ENCODE assay signal across 17 cellular contexts in genomic region chr3:180678231-180678630, GRCh38. TPM values are rescaled to one million over a fixed set of nuclear protein-coding genes. Genes with fewer than 3 reads are reported as not detected.
DNase-seq lines count a peak whose midpoint lies in the region; ATAC-seq and TF ChIP-seq lines count a peak whose summit lies in the region.
"Had no signal": no experiment of that assay in that cellular context is flagged by ENCODE, and none has a peak within 500 bp of the region (broad histone marks: within the 10 kb centered on the region; RNA-seq: fewer than 3 reads in every experiment).

No MANE protein-coding gene starts in this region.

- POLR2A ChIA-PET in naive thymus-derived CD4-positive, alpha-beta T cell (lab: Charles Lee) = interaction anchor here (1.5 kb wide), 1 partner anchor 76 kb away, joined by 5 read pairs; no protein-coding TSS in a partner anchor

- H3K36me3 Mint-ChIP-seq in GM23338 (ENCODE audit: low read depth) = no peaks in the 10 kb centered on the region
- peaks cover 0 to 2% (median 0%) of the 10 kb centered on the region in 5 donors for H3K36me3 Mint-ChIP-seq in naive thymus-derived CD4-positive, alpha-beta T cell
- H3K36me3 Mint-ChIP-seq: activated naive CD8-positive, alpha-beta T cell treated with anti-CD3 and anti-CD28 coated beads, Interleukin-2, amount 10 ng/mL, durations not matched to agents 7 days and 5 days had no signal

- H3K79me2 ChIP-seq in GM23338 (replicated peaks; ENCODE audit: insufficient read depth) = no peaks in the 10 kb centered on the region

- TF ChIP-seq CTCF in GM23338 (conservative IDR thresholded peaks at IDR 0.05; ENCODE audit: low read depth in 2 of 2) = no peak
- no peak for TF ChIP-seq CTCF in WERI-Rb-1 (IDR thresholded peaks at IDR 0.05; ENCODE audit: low read depth, low read length)

- H3K9me2 ChIP-seq in GM23338 (ENCODE audit: insufficient read depth) = no peaks in the 10 kb centered on the region

- ATAC-seq in GM23338 = no peak
- no peak for ATAC-seq in naive thymus-derived CD4-positive, alpha-beta T cell

- peaks cover 16% of the 10 kb centered on the region for H3K27me3 ChIP-seq in GM23338 (ENCODE audit: insufficient read depth)
- no peaks in the 10 kb centered on the region for H3K27me3 ChIP-seq in WERI-Rb-1 (ENCODE audit: insufficient read depth, low read depth, severe bottlenecking)
- peaks cover 0 to 3% of the 10 kb centered on the region in 2 donors for H3K27me3 ChIP-seq in naive thymus-derived CD4-positive, alpha-beta T cell (ENCODE audit: control insufficient read depth in 2 of 2, insufficient read depth in 2 of 2, low read length in 2 of 2)
- H3K27me3 ChIP-seq: right atrium auricular region had no signal

- no peaks in the 10 kb centered on the region for H3K9me3 ChIP-seq in WERI-Rb-1 (ENCODE audit: severe bottlenecking)
- H3K9me3 ChIP-seq in naive thymus-derived CD4-positive, alpha-beta T cell (ENCODE audit: control insufficient read depth in 2 of 3, low read length in 3 of 3) = no peaks in the 10 kb centered on the region
- H3K9me3 ChIP-seq: BE2C, right atrium auricular region had no signal

- H3K4me1 ChIP-seq in GM23338 (ENCODE audit: insufficient read depth) = 0 out of 2 replicates have a peak, but pooled peaks cover 7% of the 10 kb centered on the region
- H3K4me1 ChIP-seq in naive thymus-derived CD4-positive, alpha-beta T cell (ENCODE audit: control insufficient read depth in 2 of 2, insufficient read depth in 2 of 2, low read length in 2 of 2) = peaks cover 9 to 12% of the 10 kb centered on the region in 2 donors
- H3K4me1 ChIP-seq: BE2C had no signal

- peak overlapping the region; percentile 99; the same call in 1 of the 2 replicates for H2AFZ ChIP-seq in GM23338

- peaks cover 8% of the 10 kb centered on the region for H3K27me3 Mint-ChIP-seq in GM23338 (ENCODE audit: insufficient read depth, low read depth, poor library complexity)
- H3K27me3 Mint-ChIP-seq in naive thymus-derived CD4-positive, alpha-beta T cell = peaks cover 45 to 58% (median 53%) of the 10 kb centered on the region in 5 donors

- H3K27ac Mint-ChIP-seq in GM23338 = no peak overlapping the region
- H3K27ac Mint-ChIP-seq in naive thymus-derived CD4-positive, alpha-beta T cell = no peak overlapping the region
- H3K27ac Mint-ChIP-seq: activated naive CD8-positive, alpha-beta T cell treated with anti-CD3 and anti-CD28 coated beads, Interleukin-2, amount 10 ng/mL, durations not matched to agents 7 days and 5 days had no signal

- intact Hi-C loops in naive thymus-derived CD4-positive, alpha-beta T cell (cut with micrococcal nuclease) = loop anchor here (5.0 kb wide), 4 partner anchors 76 to 1026 kb away; partner anchors contain the start of genes DNAJC19 (in 1 of the 2), FXR1 (in 1 of the 2), TTC14 (in 1 of the 2) and USP13 (in 1 of the 2)

- no peaks in the 10 kb centered on the region for H4K20me1 ChIP-seq in GM23338 (replicated peaks; ENCODE audit: insufficient read depth)

- H3K4me3 Mint-ChIP-seq in GM23338 = peak overlapping the region; percentile 94
- peak overlapping the region in 8 of 10 donors; percentile 0 to 89 (median 84) for H3K4me3 Mint-ChIP-seq in naive thymus-derived CD4-positive, alpha-beta T cell

- DNase-seq in GM23338 (ENCODE audit: low spot score) = no peak
- DNase-seq in WERI-Rb-1 = no peak
- DNase-seq in naive thymus-derived CD4-positive, alpha-beta T cell = no peak
- DNase-seq in hippocampal formation (lab: John Stamatoyannopoulos, UW) = no peak
- DNase-seq in NCI-H524 treated with DMSO at 0.1 percent for 48 hours (lab: John Stamatoyannopoulos, UW) = no peak
- DNase-seq in midbrain (lab: John Stamatoyannopoulos, UW) = no peak
- DNase-seq in NCI-H2227 treated with DMSO at 0.1 percent for 48 hours (lab: John Stamatoyannopoulos, UW) = no peak
- DNase-seq: activated naive CD8-positive, alpha-beta T cell treated with anti-CD3 and anti-CD28 coated beads, Interleukin-2, amount 10 ng/mL, durations not matched to agents 7 days and 5 days; BE2C; DMS79 treated with DMSO at 0.1 percent for 48 hours; NCI-H526; SHP77; stimulated activated naive CD4-positive, alpha-beta T cell treated with Interleukin-2 at 50 U/mL for 16 hours had no signal

- no peak overlapping the region for H3K27ac ChIP-seq in GM23338 (ENCODE audit: low read depth)
- H3K27ac ChIP-seq in WERI-Rb-1 = no peak overlapping the region
- no peak overlapping the region for H3K27ac ChIP-seq in naive thymus-derived CD4-positive, alpha-beta T cell (ENCODE audit: low read depth, low read length)
- H3K27ac ChIP-seq: right atrium auricular region had no signal

- CTCF ChIA-PET in naive thymus-derived CD4-positive, alpha-beta T cell (lab: Charles Lee) = interaction anchor here (0.6 to 1.6 kb wide), 3 partner anchors 10 to 256 kb away, joined by 3 to 5 read pairs (median 3); partner anchors contain the start of gene TTC14

- H3K36me3 ChIP-seq in GM23338 (ENCODE audit: insufficient read depth) (no peaks in the 10 kb centered on the region), WERI-Rb-1 (no peaks in the 10 kb centered on the region)
- no peaks in the 10 kb centered on the region for H3K36me3 ChIP-seq in naive thymus-derived CD4-positive, alpha-beta T cell (ENCODE audit: control insufficient read depth in 2 of 3, insufficient read depth in 3 of 3, low read length in 3 of 3)
- H3K36me3 ChIP-seq: BE2C, right atrium auricular region had no signal

- H3K4me2 ChIP-seq in GM23338 = peak overlapping the region; percentile 87

- peak overlapping the region; percentile 79; the same call in 1 of the 2 replicates for H3K4me3 ChIP-seq in GM08714 (ENCODE audit: low read length)
- H3K4me3 ChIP-seq in GM23338 = peak overlapping the region; percentile 94
- H3K4me3 ChIP-seq in WERI-Rb-1 (ENCODE audit: low read depth, low read length) = peak overlapping the region; percentile 61; the same call in 1 of the 2 replicates
- no peak overlapping the region for H3K4me3 ChIP-seq in naive thymus-derived CD4-positive, alpha-beta T cell (ENCODE audit: low read length)

- H3K9me3 Mint-ChIP-seq in GM23338 = no peaks in the 10 kb centered on the region; the same call in 2 of the 3 replicates
- H3K9me3 Mint-ChIP-seq in naive thymus-derived CD4-positive, alpha-beta T cell = peaks cover 0 to 12% (median 0%) of the 10 kb centered on the region in 11 donors
- H3K9me3 Mint-ChIP-seq: activated naive CD8-positive, alpha-beta T cell treated with anti-CD3 and anti-CD28 coated beads, Interleukin-2, amount 10 ng/mL, durations not matched to agents 7 days and 5 days had no signal

- H3F3A ChIP-seq in GM23338 (replicated peaks; ENCODE audit: low read depth) = no peaks in the 10 kb centered on the region

- peaks cover 3% of the 10 kb centered on the region; the same call in 2 of the 3 replicates for H3K4me1 Mint-ChIP-seq in GM23338
- H3K4me1 Mint-ChIP-seq in naive thymus-derived CD4-positive, alpha-beta T cell = peaks cover 14 to 25% (median 18%) of the 10 kb centered on the region in 7 donors

TF ChIP-seq in GM23338, 12 proteins besides CTCF, POLR2A, EP300 and RAD21:
- TF ChIP-seq ZNF331 (CRISPR knock-in tag; IDR thresholded peaks at IDR 0.05; ENCODE audit: low read depth) = no peak

RNA-seq across cellular contexts. Expression of gene CCDC39, which starts 1.1 kb away (rescaled TPM):
- 0.52 TPM in 1 of 2 replicates, not detected in the other for total RNA-seq in GM23338 (2014; rRNA removed; shearing (Covaris generic))
- 1.6 and 2.6 TPM in 2 replicates for polyA plus RNA-seq in GM23338 (2016; fragmentation: Nextera tagmentation; extraction: Ambion mirVana)
- total RNA-seq in naive thymus-derived CD4-positive, alpha-beta T cell = not detected
- not detected for polyA plus RNA-seq in naive thymus-derived CD4-positive, alpha-beta T cell
- total RNA-seq: activated naive CD8-positive, alpha-beta T cell treated with anti-CD3 and anti-CD28 coated beads, Interleukin-2, amount 10 ng/mL, durations not matched to agents 7 days and 5 days; mononuclear cell; right atrium auricular region had no signal
- polyA plus RNA-seq: fibroblast of lung had no signal
